In the genomic region with DNA sequence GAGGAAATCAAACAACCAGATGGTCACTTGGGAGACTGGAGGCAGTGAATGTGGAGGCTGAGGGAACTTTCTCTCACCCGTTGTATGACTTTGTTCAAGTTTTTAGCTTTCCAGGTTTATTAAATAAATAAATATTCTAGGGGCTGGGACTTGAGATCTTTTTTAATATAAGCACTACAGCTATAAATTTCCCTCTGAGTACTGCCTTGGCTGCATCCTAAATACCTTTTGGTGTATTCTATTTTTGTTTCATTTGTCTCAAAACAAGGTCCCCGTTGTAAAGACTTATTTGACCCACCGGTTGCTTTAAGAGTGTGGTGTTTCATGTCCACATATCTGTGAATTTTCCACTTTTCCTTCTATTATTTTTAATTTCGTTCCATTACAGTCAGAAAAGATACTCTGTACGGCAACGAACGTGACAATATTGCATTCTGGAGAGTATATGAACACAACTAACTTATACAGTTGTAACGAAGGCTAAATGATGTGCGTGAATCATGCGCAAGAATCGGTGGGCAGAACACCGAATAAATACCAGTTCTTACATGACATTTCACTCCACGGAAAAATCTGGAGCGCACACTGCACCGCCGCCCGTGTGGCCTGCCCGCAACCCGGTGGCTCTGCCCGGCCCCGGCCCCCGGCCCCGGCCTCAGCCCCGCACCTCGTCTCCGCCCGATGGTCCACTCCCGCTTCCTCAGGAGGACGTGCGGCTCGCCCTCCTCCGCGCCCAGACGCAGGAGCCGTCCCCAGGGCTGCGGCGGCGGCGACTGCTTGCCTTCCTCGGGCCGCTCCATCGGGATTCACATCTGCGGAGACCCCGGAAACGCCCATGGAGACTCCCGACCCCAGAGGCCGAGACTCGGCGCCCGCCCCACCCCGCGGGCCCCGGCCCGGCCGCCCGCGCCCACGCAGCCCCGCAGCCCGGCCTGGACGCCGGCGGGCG, we compare ENCODE assay signal across 8 cellular contexts. TPM values are rescaled to one million over a fixed set of nuclear protein-coding genes. Genes with fewer than 3 reads are reported as not detected.
A peak's percentile ranks its signal among the peaks of the same experiment; 100 is the strongest.
DNase-seq lines count a peak whose midpoint lies in the region; ATAC-seq and TF ChIP-seq lines count a peak whose summit lies in the region.

No MANE protein-coding gene starts in this region.

- peak overlapping the region; percentile 81 for H3K4me2 ChIP-seq in DOHH2 (ENCODE audit: low read length)

- peak; percentile 19 for ATAC-seq in GM21447 (IDR thresholded peaks at IDR 0.05; ENCODE audit: unreplicated experiment)

- DNase-seq in HuH-7 (ENCODE audit: low spot score) (peak; percentile 36), right atrium auricular region (ENCODE audit: low spot score) (no peak), sigmoid colon (peak; percentile 70), NCI-H1048 (lab: John Stamatoyannopoulos, UW) (no peak), NCI-H2196 treated with DMSO at 0.1 percent for 48 hours (lab: John Stamatoyannopoulos, UW; ENCODE audit: unreplicated experiment) (no peak)
- no peak for DNase-seq in activated naive CD4-positive, alpha-beta T cell treated with anti-CD3 and anti-CD28 coated beads, Interleukin-2, amount 10 ng/mL, durations not matched to agents 7 days and 5 days

- H3K27me3 ChIP-seq in DOHH2 (ENCODE audit: control insufficient read depth, low read length): no peaks in the 10 kb centered on the region
- no peaks in the 10 kb centered on the region for H3K27me3 ChIP-seq in right atrium auricular region
- H3K27me3 ChIP-seq in sigmoid colon: no peaks in the 10 kb centered on the region

- no peaks in the 10 kb centered on the region for H4K20me1 ChIP-seq in DOHH2 (ENCODE audit: control insufficient read depth, insufficient read depth, low read depth, low read length)

- H3K36me3 ChIP-seq in DOHH2 (ENCODE audit: control insufficient read depth, low read length) (peaks cover 34% of the 10 kb centered on the region), right atrium auricular region (peaks cover 3% of the 10 kb centered on the region), sigmoid colon (peaks cover 0 to 10% (median 0%) of the 10 kb centered on the region in 4 donors)

- WGBS in sigmoid colon, 2 donors: 11% methylated on average over 64 of the region's 64 CpGs

- H3K27ac Mint-ChIP-seq in activated naive CD4-positive, alpha-beta T cell treated with anti-CD3 and anti-CD28 coated beads, Interleukin-2, amount 10 ng/mL, durations not matched to agents 7 days and 5 days: peak overlapping the region; percentile 87

- CTCF ChIA-PET in activated naive CD4-positive, alpha-beta T cell treated with anti-CD3 and anti-CD28 coated beads, Interleukin-2, amount 10 ng/mL, durations not matched to agents 7 days and 5 days (lab: Charles Lee): interaction anchor here (1.0 to 1.2 kb wide), 2 partner anchors 10 to 58 kb away, joined by 3 read pairs; no protein-coding TSS in a partner anchor

- TF ChIP-seq POLR2A in sigmoid colon (IDR thresholded peaks at IDR 0.05): no peak

- peak overlapping the region; percentile 98 for H3K4me3 Mint-ChIP-seq in activated naive CD4-positive, alpha-beta T cell treated with anti-CD3 and anti-CD28 coated beads, Interleukin-2, amount 10 ng/mL, durations not matched to agents 7 days and 5 days

- H3K27ac ChIP-seq in DOHH2 (ENCODE audit: low read depth, low read length) (no peak overlapping the region), right atrium auricular region (peak overlapping the region; percentile 75 to 91), sigmoid colon (peak overlapping the region; percentile 92 to 93 (median 93))

- H3K4me3 ChIP-seq in DOHH2 (ENCODE audit: low read length) (peak overlapping the region; percentile 96), right atrium auricular region (peak overlapping the region; percentile 75 to 94), sigmoid colon (peak overlapping the region; percentile 75 to 93 (median 92))

- H3K27me3 Mint-ChIP-seq in activated naive CD4-positive, alpha-beta T cell treated with anti-CD3 and anti-CD28 coated beads, Interleukin-2, amount 10 ng/mL, durations not matched to agents 7 days and 5 days: peaks cover 18% of the 10 kb centered on the region

- H3K79me2 ChIP-seq in DOHH2 (ENCODE audit: control insufficient read depth, low read length): peaks cover 41% of the 10 kb centered on the region

- TF ChIP-seq CTCF in DOHH2 (IDR thresholded peaks at IDR 0.05; ENCODE audit: low read depth, low read length, poor library complexity, severe bottlenecking) (no peak), right atrium auricular region (IDR thresholded peaks at IDR 0.05) (no peak), sigmoid colon (IDR thresholded peaks at IDR 0.05) (no peak)

- no peak for TF ChIP-seq EP300 in sigmoid colon (IDR thresholded peaks at IDR 0.05)

- H3K4me1 Mint-ChIP-seq in activated naive CD4-positive, alpha-beta T cell treated with anti-CD3 and anti-CD28 coated beads, Interleukin-2, amount 10 ng/mL, durations not matched to agents 7 days and 5 days: peaks cover 37% of the 10 kb centered on the region

- peaks cover 19% of the 10 kb centered on the region for H3K9me3 ChIP-seq in DOHH2 (ENCODE audit: control insufficient read depth, insufficient read depth, low read length)
- H3K9me3 ChIP-seq in right atrium auricular region: no peaks in the 10 kb centered on the region
- no peaks in the 10 kb centered on the region for H3K9me3 ChIP-seq in sigmoid colon

- no peaks in the 10 kb centered on the region for H3F3A ChIP-seq in DOHH2 (ENCODE audit: control insufficient read depth, insufficient read depth)

- peaks cover 23% of the 10 kb centered on the region for H3K9me3 Mint-ChIP-seq in activated naive CD4-positive, alpha-beta T cell treated with anti-CD3 and anti-CD28 coated beads, Interleukin-2, amount 10 ng/mL, durations not matched to agents 7 days and 5 days

- H3K4me1 ChIP-seq in DOHH2 (ENCODE audit: control insufficient read depth, low read length) (peaks cover 17% of the 10 kb centered on the region), right atrium auricular region (peaks cover 0 to 16% of the 10 kb centered on the region in 2 donors), sigmoid colon (peaks cover 0 to 28% (median 23%) of the 10 kb centered on the region in 4 donors)

- H3K9me2 ChIP-seq in DOHH2 (replicated peaks; ENCODE audit: control insufficient read depth, low read length): no peaks in the 10 kb centered on the region

- peaks cover 58% of the 10 kb centered on the region for H3K36me3 Mint-ChIP-seq in activated naive CD4-positive, alpha-beta T cell treated with anti-CD3 and anti-CD28 coated beads, Interleukin-2, amount 10 ng/mL, durations not matched to agents 7 days and 5 days

- intact Hi-C loops in sigmoid colon (cut with DNase I): loop anchor here (1.0 to 2.0 kb wide), 2 partner anchors 18 to 21 kb away; no protein-coding TSS in a partner anchor

RNA-seq across cellular contexts. Expression of a gene that starts 0.6 kb away (rescaled TPM):
- total RNA-seq in right atrium auricular region (10 to 100 TPM; 13.6 to 13.8 TPM), sigmoid colon (10 to 100 TPM; 21.4 to 52.3 (median 30.2) TPM)
- 10 to 100 TPM; 18.0 to 38.9 (median 20.3) TPM for polyA plus RNA-seq in sigmoid colon

RNA-seq across cellular contexts. Expression of a gene that starts 58.1 kb away (rescaled TPM):
- total RNA-seq in right atrium auricular region (10 to 100 TPM; 32.2 to 49.8 TPM), sigmoid colon (10 to 100 TPM; 45.7 to 78.4 (median 56.2) TPM)
- 10 to 100 TPM in 2 of 3 donors, 1 to 10 TPM in 1; 9.6 to 38.0 (median 17.6) TPM for polyA plus RNA-seq in sigmoid colon

Comparison
In these comparisons a context has a peak if more than half of its experiments do, and no peak if none do; other contexts are left out.
1. DNase-seq: peak in HuH-7 (single experiment) and sigmoid colon (single experiment); none in activated naive CD4-positive, alpha-beta T cell treated with anti-CD3 and anti-CD28 coated beads, Interleukin-2, amount 10 ng/mL, durations not matched to agents 7 days and 5 days (single experiment), right atrium auricular region (single experiment), NCI-H1048 (single experiment) and NCI-H2196 treated with DMSO at 0.1 percent for 48 hours (single experiment).
2. Peak in every context shown above with its lines, with median percentiles within 50 percentile points of each other: H3K4me3 ChIP-seq.